30 cellular contexts compared by ENCODE assay signal in the genomic region with DNA sequence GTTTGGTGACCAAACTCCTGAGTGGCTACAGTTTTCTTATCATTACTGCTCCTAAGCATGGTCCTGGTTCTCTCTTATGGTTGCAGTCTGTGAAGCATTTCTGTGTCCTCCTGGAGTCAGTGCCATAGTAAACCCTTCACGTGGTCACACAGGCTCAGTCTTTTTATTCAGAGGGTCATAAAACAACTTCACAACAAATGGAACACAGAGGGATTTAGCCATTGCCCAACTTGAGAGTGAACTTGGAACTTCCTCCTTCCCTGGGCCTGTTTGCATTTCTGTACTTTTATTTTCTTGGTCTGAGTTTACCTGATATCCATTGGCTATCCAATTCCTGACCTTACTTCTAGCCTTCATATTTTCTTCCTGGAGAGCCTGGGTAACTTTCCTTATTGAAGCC.
"Had no signal": no experiment of that assay in that cellular context is flagged by ENCODE, and none has a peak within 500 bp of the region (broad histone marks: within the 10 kb centered on the region; RNA-seq: fewer than 3 reads in every experiment).

No MANE protein-coding gene starts in this region.

- H3K27ac ChIP-seq: adrenal gland, ascending aorta, brain microvascular endothelial cell, neutrophil, pancreas, psoas muscle, right atrium auricular region, tibial artery, uterus had no signal

- DNase-seq: activated CD4-positive, alpha-beta T cell treated with anti-CD3 and anti-CD28 coated beads for 4 hours; activated CD4-positive, alpha-beta T cell treated with anti-CD3 and anti-CD28 coated beads, Interleukin-2, amount 50 U/mL, for 48 hours; activated CD4-positive, CD25-positive, alpha-beta regulatory T cell; activated CD8-positive, alpha-beta memory T cell treated with anti-CD3 and anti-CD28 coated beads, Interleukin-2, amount 50 U/mL, for 48 hours; activated naive CD4-positive, alpha-beta T cell; activated T-cell treated with anti-CD3 and anti-CD28 coated beads, Interleukin-2, amount 50 U/mL, for 4 hours; adrenal gland; brain microvascular endothelial cell; caudate nucleus; effector memory CD8-positive, alpha-beta T cell; foreskin melanocyte; glutamatergic neuron; hippocampal formation; kidney glomerular epithelial cell; left ventricle myocardium superior; mammary epithelial cell; pancreas; psoas muscle; stimulated activated CD4-positive, alpha-beta T cell treated with anti-CD3 and anti-CD28 coated beads, Interleukin-12 subunit alpha, Interleukin-12 subunit beta, amount 100 ng/mL, for 4 hours; stimulated activated CD4-positive, alpha-beta T cell treated with anti-CD3 and anti-CD28 coated beads, Interleukin-4, amount 100 ng/mL, for 4 hours; stimulated activated naive CD8-positive, alpha-beta T cell treated with anti-CD3 and anti-CD28 coated beads, Interleukin-15, Interleukin-2, amounts not matched to agents 100 U/mL and 50 U/mL, for 24 hours; substantia nigra; T1000; tibial artery; uterus had no signal

- FAIRE-seq: endothelial cell of umbilical vein, pancreas had no signal

- H3K4me3 ChIP-seq: adrenal gland, ascending aorta, pancreas, psoas muscle, right atrium auricular region, tibial artery, uterus had no signal

- ATAC-seq: activated T-cell treated with anti-CD3 and anti-CD28 coated beads, Interleukin-2, amount 50 U/mL, for 4 hours; effector memory CD8-positive, alpha-beta T cell; esophagus mucosa; left ventricle myocardium superior; pancreas; psoas muscle; stimulated activated naive CD8-positive, alpha-beta T cell treated with anti-CD3 and anti-CD28 coated beads, Interleukin-15, Interleukin-2, amounts not matched to agents 100 U/mL and 50 U/mL, for 24 hours had no signal

- H3K4me1 ChIP-seq: adrenal gland, ascending aorta, pancreas, psoas muscle, right atrium auricular region, tibial artery, uterus had no signal

- H3K9me3 ChIP-seq: adrenal gland, ascending aorta, neutrophil, pancreas, psoas muscle, right atrium auricular region, tibial artery, uterus had no signal

- H3K27me3 ChIP-seq: adrenal gland, ascending aorta, brain microvascular endothelial cell, neutrophil, pancreas, right atrium auricular region, tibial artery, uterus had no signal

- H3K36me3 ChIP-seq: adrenal gland, ascending aorta, brain microvascular endothelial cell, neutrophil, pancreas, right atrium auricular region, tibial artery, uterus had no signal
